Comparison of ENCODE assay signal across 14 cellular contexts in genomic region chr5:40734986-40735385, GRCh38. TPM values are rescaled to one million over a fixed set of nuclear protein-coding genes. Genes with fewer than 3 reads are reported as not detected.
DNase-seq lines count a peak whose midpoint lies in the region; ATAC-seq and TF ChIP-seq lines count a peak whose summit lies in the region.
"Had no signal": no experiment of that assay in that cellular context is flagged by ENCODE, and none has a peak within 500 bp of the region (broad histone marks: within the 10 kb centered on the region; RNA-seq: fewer than 3 reads in every experiment).

No MANE protein-coding gene starts in this region.

- no peak for ATAC-seq in HCT116
- ATAC-seq: esophagus mucosa; stimulated activated naive B cell treated with anti-CD40 and anti-IgM and Interleukin-4, amounts not matched to agents 10 μg/mL and 1 μg/mL and 100 μg/mL, for 72 hours had no signal

- BruUV-seq in HCT116 (replicated peaks; lab: Mats Ljungman, UMichigan), result no TSS peak

- TF ChIP-seq POLR2A in HCT116 (IDR thresholded peaks at IDR 0.05; ENCODE audit: borderline replicate concordance, extremely low read depth, insufficient read depth, insufficient read length), result no peak

- TF ChIP-seq CTCF in HCT116 (IDR thresholded peaks at IDR 0.05 in 2 of 3, conservative IDR thresholded peaks at IDR 0.05 in 1 of 3; ENCODE audit: borderline replicate concordance in 1 of 3, insufficient read depth in 1 of 3, low read depth in 2 of 3, low read length in 2 of 3), result no peak

- H4K20me1 ChIP-seq in HCT116 (ENCODE audit: insufficient read depth), result no peaks in the 10 kb centered on the region

- H3K36me3 ChIP-seq in HCT116 (ENCODE audit: control insufficient read depth in 1 of 2, insufficient read depth in 2 of 2, low read length in 2 of 2), result no peaks in the 10 kb centered on the region

- H3K4me2 ChIP-seq in HCT116 (ENCODE audit: low read length), result peak overlapping the region; percentile 31

- H3K79me2 ChIP-seq in HCT116 (ENCODE audit: insufficient read depth, low read length), result no peaks in the 10 kb centered on the region

- RAD21 ChIA-PET in HCT116 (lab: Charles Lee; ENCODE audit: low non-redundant PET in 1 of 2, low total read pairs in 2 of 2, uncharacterized antibody in 2 of 2, unreplicated experiment in 2 of 2), result no interaction called here

- CTCF ChIA-PET in HCT116 (lab: Charles Lee), result interaction anchor here (1.1 kb wide), 1 partner anchor 46 kb away, joined by 3 read pairs; no protein-coding TSS in a partner anchor

- H3K4me1 ChIP-seq in HCT116 (ENCODE audit: control insufficient read depth in 1 of 2, insufficient read depth in 2 of 2, low read length in 2 of 2), result peaks cover 0 to 17% of the 10 kb centered on the region in 2 experiments; a peak in 1 of 4 replicates

- peak; percentile 31 for DNase-seq in AG08395 (ENCODE audit: low spot score)
- no peak for DNase-seq in HCT116 (ENCODE audit: low read depth, low spot score)
- peak; percentile 67 for DNase-seq in amniotic epithelial cell (ENCODE audit: low read depth)
- DNase-seq in left kidney (ENCODE audit: low read depth, low spot score), result peak; percentile 12
- DNase-seq in iPS-NIHi11 (ENCODE audit: low spot score), result no peak
- no peak for DNase-seq in activated gamma-delta T cell (lab: John Stamatoyannopoulos, UW)
- no peak for DNase-seq in NCI-H748 treated with DMSO at 0.1 percent for 48 hours (lab: John Stamatoyannopoulos, UW)
- DNase-seq in activated naive CD4-positive, alpha-beta T cell treated with Interleukin-2 at 50 U/mL for 16 hours, result no peak
- DNase-seq: activated CD4-positive, alpha-beta T cell treated with anti-CD3 and anti-CD28 coated beads for 48 hours; DMS79 treated with DMSO at 0.1 percent for 48 hours; NCI-H2171; stimulated activated CD4-positive, alpha-beta T cell treated with anti-CD3 and anti-CD28 coated beads, Interleukin-4, amount 100 ng/mL, for 1 hour; stimulated activated naive B cell treated with anti-CD40 and anti-IgM and Interleukin-4, amounts not matched to agents 10 μg/mL and 1 μg/mL and 100 μg/mL, for 72 hours had no signal

- POLR2A ChIA-PET in HCT116 (lab: Charles Lee), result no interaction called here

- no peak overlapping the region for H2AFZ ChIP-seq in HCT116 (ENCODE audit: low read depth, low read length, poor library complexity, severe bottlenecking)

- H3K27me3 ChIP-seq in HCT116 (ENCODE audit: insufficient read depth, low read length), result no peaks in the 10 kb centered on the region

- H3K9me2 ChIP-seq in HCT116 (ENCODE audit: insufficient read depth), result no peaks in the 10 kb centered on the region

- no peak overlapping the region for H3K4me3 ChIP-seq in HCT116 (replicated peaks in 1 of 2; ENCODE audit: low read depth in 1 of 2, low read length in 2 of 2)

- intact Hi-C loops in HCT116 (cut with micrococcal nuclease), result loop anchor here (5.0 to 10.0 kb wide), 2 partner anchors 1158 to 1520 kb away; partner anchors contain the start of gene FYB1

- H3K9ac ChIP-seq in HCT116 (ENCODE audit: low read length), result no peak overlapping the region

- no peak overlapping the region for H3K27ac ChIP-seq in HCT116 (ENCODE audit: low read depth, low read length)

- no peaks in the 10 kb centered on the region for H3K9me3 ChIP-seq in HCT116 (ENCODE audit: control insufficient read depth in 1 of 2, insufficient read depth in 1 of 2, low read depth in 1 of 2, low read length in 2 of 2)

- TF ChIP-seq RAD21 in HCT116 (IDR thresholded peaks at IDR 0.05; ENCODE audit: low read depth), result no peak

TF ChIP-seq in HCT116, 20 proteins besides CTCF, POLR2A, EP300 and RAD21:
- TF ChIP-seq, protein P1, sequence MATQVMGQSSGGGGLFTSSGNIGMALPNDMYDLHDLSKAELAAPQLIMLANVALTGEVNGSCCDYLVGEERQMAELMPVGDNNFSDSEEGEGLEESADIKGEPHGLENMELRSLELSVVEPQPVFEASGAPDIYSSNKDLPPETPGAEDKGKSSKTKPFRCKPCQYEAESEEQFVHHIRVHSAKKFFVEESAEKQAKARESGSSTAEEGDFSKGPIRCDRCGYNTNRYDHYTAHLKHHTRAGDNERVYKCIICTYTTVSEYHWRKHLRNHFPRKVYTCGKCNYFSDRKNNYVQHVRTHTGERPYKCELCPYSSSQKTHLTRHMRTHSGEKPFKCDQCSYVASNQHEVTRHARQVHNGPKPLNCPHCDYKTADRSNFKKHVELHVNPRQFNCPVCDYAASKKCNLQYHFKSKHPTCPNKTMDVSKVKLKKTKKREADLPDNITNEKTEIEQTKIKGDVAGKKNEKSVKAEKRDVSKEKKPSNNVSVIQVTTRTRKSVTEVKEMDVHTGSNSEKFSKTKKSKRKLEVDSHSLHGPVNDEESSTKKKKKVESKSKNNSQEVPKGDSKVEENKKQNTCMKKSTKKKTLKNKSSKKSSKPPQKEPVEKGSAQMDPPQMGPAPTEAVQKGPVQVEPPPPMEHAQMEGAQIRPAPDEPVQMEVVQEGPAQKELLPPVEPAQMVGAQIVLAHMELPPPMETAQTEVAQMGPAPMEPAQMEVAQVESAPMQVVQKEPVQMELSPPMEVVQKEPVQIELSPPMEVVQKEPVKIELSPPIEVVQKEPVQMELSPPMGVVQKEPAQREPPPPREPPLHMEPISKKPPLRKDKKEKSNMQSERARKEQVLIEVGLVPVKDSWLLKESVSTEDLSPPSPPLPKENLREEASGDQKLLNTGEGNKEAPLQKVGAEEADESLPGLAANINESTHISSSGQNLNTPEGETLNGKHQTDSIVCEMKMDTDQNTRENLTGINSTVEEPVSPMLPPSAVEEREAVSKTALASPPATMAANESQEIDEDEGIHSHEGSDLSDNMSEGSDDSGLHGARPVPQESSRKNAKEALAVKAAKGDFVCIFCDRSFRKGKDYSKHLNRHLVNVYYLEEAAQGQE (IDR thresholded peaks at IDR 0.05; ENCODE audit: low read depth), result no peak
- no peak for TF ChIP-seq EZH2phosphoT487 (IDR thresholded peaks at IDR 0.05; ENCODE audit: borderline replicate concordance)
- TF ChIP-seq, protein P2, sequence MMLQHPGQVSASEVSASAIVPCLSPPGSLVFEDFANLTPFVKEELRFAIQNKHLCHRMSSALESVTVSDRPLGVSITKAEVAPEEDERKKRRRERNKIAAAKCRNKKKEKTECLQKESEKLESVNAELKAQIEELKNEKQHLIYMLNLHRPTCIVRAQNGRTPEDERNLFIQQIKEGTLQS (IDR thresholded peaks at IDR 0.05), result no peak
- TF ChIP-seq EZH2 (IDR thresholded peaks at IDR 0.05), result no peak
- no peak for TF ChIP-seq CBX3 (IDR thresholded peaks at IDR 0.05; ENCODE audit: low read depth)
- no peak for TF ChIP-seq MAX (IDR thresholded peaks at IDR 0.05)
- TF ChIP-seq, protein P3, sequence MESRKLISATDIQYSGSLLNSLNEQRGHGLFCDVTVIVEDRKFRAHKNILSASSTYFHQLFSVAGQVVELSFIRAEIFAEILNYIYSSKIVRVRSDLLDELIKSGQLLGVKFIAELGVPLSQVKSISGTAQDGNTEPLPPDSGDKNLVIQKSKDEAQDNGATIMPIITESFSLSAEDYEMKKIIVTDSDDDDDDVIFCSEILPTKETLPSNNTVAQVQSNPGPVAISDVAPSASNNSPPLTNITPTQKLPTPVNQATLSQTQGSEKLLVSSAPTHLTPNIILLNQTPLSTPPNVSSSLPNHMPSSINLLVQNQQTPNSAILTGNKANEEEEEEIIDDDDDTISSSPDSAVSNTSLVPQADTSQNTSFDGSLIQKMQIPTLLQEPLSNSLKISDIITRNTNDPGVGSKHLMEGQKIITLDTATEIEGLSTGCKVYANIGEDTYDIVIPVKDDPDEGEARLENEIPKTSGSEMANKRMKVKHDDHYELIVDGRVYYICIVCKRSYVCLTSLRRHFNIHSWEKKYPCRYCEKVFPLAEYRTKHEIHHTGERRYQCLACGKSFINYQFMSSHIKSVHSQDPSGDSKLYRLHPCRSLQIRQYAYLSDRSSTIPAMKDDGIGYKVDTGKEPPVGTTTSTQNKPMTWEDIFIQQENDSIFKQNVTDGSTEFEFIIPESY (IDR thresholded peaks at IDR 0.05; ENCODE audit: extremely low read depth, insufficient replicate concordance, low read length), result no peak
- no peak for TF ChIP-seq ZNF274 (IDR thresholded peaks at IDR 0.05; ENCODE audit: low read depth, low read length)
- TF ChIP-seq JUND (IDR thresholded peaks at IDR 0.05), result no peak
- TF ChIP-seq CEBPB (IDR thresholded peaks at IDR 0.05; ENCODE audit: low read depth), result no peak
- no peak for TF ChIP-seq YY1 (IDR thresholded peaks at IDR 0.05; ENCODE audit: extremely low read depth, insufficient replicate concordance, low read depth, low read length)
- TF ChIP-seq ELF1 (IDR thresholded peaks at IDR 0.05; ENCODE audit: borderline replicate concordance, low read depth), result no peak

RNA-seq across cellular contexts. Expression of gene TTC33, which starts 20.8 kb away (rescaled TPM):
- total RNA-seq in HCT116 (2021; ENCODE audit: unreplicated experiment), result 14.5 TPM
- 5.6 and 6.6 TPM in 2 replicates for polyA plus RNA-seq in HCT116 (2012)

RNA-seq across cellular contexts. Expression of gene PTGER4, which starts 55.3 kb away (rescaled TPM):
- total RNA-seq in HCT116 (2021; ENCODE audit: unreplicated experiment), result 3.0 TPM
- 2.0 and 4.0 TPM in 2 replicates for polyA plus RNA-seq in HCT116 (2012)

Comparison
In these comparisons a context has a peak if more than half of its experiments do, and no peak if none do; other contexts are left out.
1. DNase-seq: peak in AG08395 (single experiment), amniotic epithelial cell (single experiment) and left kidney (single experiment); none in HCT116 (single experiment), iPS-NIHi11 (single experiment), activated gamma-delta T cell (single experiment), NCI-H748 treated with DMSO at 0.1 percent for 48 hours (single experiment) and activated naive CD4-positive, alpha-beta T cell treated with Interleukin-2 at 50 U/mL for 16 hours (single experiment).